Comparison of ENCODE assay signal across 8 cellular contexts in the genomic region with DNA sequence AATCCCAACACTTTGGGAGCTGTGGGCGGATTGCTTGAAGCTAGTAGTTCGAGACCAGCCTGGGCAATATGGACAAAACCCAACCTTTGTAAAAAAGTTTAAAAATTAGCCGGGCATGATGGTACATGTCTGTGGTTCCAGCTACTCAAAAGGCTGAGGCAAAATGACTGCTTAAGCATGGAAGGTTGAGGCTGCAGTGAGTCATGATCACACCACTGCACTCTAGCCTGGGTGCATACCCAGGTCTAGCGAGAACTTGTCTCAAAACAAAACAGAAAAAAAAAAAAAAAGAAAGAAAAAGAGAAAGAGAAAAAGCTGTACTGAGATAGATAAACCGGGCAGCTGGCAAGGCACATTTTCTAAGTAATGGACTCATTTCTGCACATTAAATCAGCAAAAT. TPM values are rescaled to one million over a fixed set of nuclear protein-coding genes. Genes with fewer than 3 reads are reported as not detected.
DNase-seq lines count a peak whose midpoint lies in the region; ATAC-seq, FAIRE-seq and TF ChIP-seq lines count a peak whose summit lies in the region.

No MANE protein-coding gene starts in this region.

- no peak for TF ChIP-seq POLR2A in A549 (IDR thresholded peaks at IDR 0.05; ENCODE audit: low read length)

- H3K4me1 ChIP-seq in A549, result peaks cover 42% of the 10 kb centered on the region

- no peak overlapping the region for H3K4me3 ChIP-seq in A549

- FAIRE-seq in A549 (lab: Jason Lieb, UNC) (no peak), urothelium cell line (lab: Jason Lieb, UNC) (no peak)

- TF ChIP-seq EP300 in A549 (IDR thresholded peaks at IDR 0.05), result no peak

- 74% methylated on average over 5 of the region's 5 CpGs for WGBS in A549 (ENCODE audit: missing lambda C conversion rate)

- POLR2A ChIA-PET in A549 (lab: Yijun Ruan, JAX), result interaction anchor here (1.5 kb wide), 1 partner anchor 11 kb away, joined by 3 read pairs; the partner anchor contains the start of gene ARPP19

- H3K9me3 ChIP-seq in A549, result no peaks in the 10 kb centered on the region

- no peak for TF ChIP-seq CTCF in A549 (IDR thresholded peaks at IDR 0.05)

- ATAC-seq in A549 (peak; percentile 55 to 74; a peak in 3 of 6 replicates), GM19463 (IDR thresholded peaks at IDR 0.05; ENCODE audit: unreplicated experiment) (peak; percentile 91), HG03460 (IDR thresholded peaks at IDR 0.05; ENCODE audit: unreplicated experiment) (peak; percentile 85)

- TF ChIP-seq RAD21 in A549 (conservative IDR thresholded peaks at IDR 0.05 in 1 of 2, IDR thresholded peaks at IDR 0.05 in 1 of 2), result no peak

- CTCF ChIA-PET in A549 (lab: Yijun Ruan, JAX), result interaction anchor here (0.9 kb wide), 1 partner anchor 19 kb away, joined by 3 read pairs; no protein-coding TSS in a partner anchor

- H3K4me2 ChIP-seq in A549, result peak overlapping the region; percentile 25

- peak in 1 of 2 experiments; percentile 46 for DNase-seq in A549 (ENCODE audit: low read depth in 1 of 2, low spot score in 1 of 2)
- peak; percentile 10 for DNase-seq in activated CD8-positive, alpha-beta memory T cell treated with anti-CD3 and anti-CD28 coated beads, Interleukin-2, amount 50 U/mL, for 24 hours (ENCODE audit: extremely low read depth)
- peak; percentile 91 for DNase-seq in iris pigment epithelial cell (ENCODE audit: low read depth)
- peak; percentile 9 for DNase-seq in urothelium cell line (ENCODE audit: low spot score)
- no peak for DNase-seq in NCI-H69 (lab: John Stamatoyannopoulos, UW)
- no peak for DNase-seq in DMS153 (lab: John Stamatoyannopoulos, UW)

- peak overlapping the region; percentile 47 to 70; a peak in 5 of 6 replicates for H3K27ac ChIP-seq in A549

TF ChIP-seq in A549, 52 proteins besides CTCF, POLR2A, EP300 and RAD21:
- TF ChIP-seq BHLHE40 (IDR thresholded peaks at IDR 0.05; ENCODE audit: low read depth, low read length) (no peak), FOSL2 (IDR thresholded peaks at IDR 0.05) (0 out of 2 replicates have a peak, but pooled peaks have one; percentile 9), FOSL2 (CRISPR knock-in tag; IDR thresholded peaks at IDR 0.05) (no peak)

RNA-seq across cellular contexts. Expression of gene ARPP19, which starts 10.6 kb away (rescaled TPM):
- 142 and 192 TPM in 2 replicates for polyA plus RNA-seq in A549 (2011; rRNA removed)
- polyA plus RNA-seq in A549 (2012; cell fraction: cytosol; rRNA removed), result 31.4 and 41.0 TPM in 2 replicates
- 10.5 and 23.9 TPM in 2 replicates for polyA plus RNA-seq in A549 (2012; cell fraction: nucleus; rRNA removed)
- polyA plus RNA-seq in A549 (2017; fragmentation: RNase III; extraction: RNeasy Plus Mini Kit Qiagen cat#74134 plus additional on column Dnase treatment), result 97.0 to 102 TPM (median 102 TPM) in 3 replicates
- 94.8 and 118 TPM in 2 replicates for polyA minus RNA-seq in A549 (2011; rRNA and poly(A)+ RNA removed)

RNA-seq across cellular contexts. Expression of gene MYO5A, which starts 29.5 kb away (rescaled TPM):
- polyA plus RNA-seq in A549 (2011; rRNA removed) (46.7 and 49.8 TPM in 2 replicates), A549 (2017; fragmentation: RNase III; extraction: RNeasy Plus Mini Kit Qiagen cat#74134 plus additional on column Dnase treatment) (14.9 to 16.9 TPM (median 15.1 TPM) in 3 replicates)
- 15.3 and 15.8 TPM in 2 replicates for polyA plus RNA-seq in A549 (2012; cell fraction: cytosol; rRNA removed)
- 12.4 and 13.1 TPM in 2 replicates for polyA plus RNA-seq in A549 (2012; cell fraction: nucleus; rRNA removed)
- 78.6 and 95.1 TPM in 2 replicates for polyA minus RNA-seq in A549 (2011; rRNA and poly(A)+ RNA removed)

Comparison
In these comparisons a context has a peak if more than half of its experiments do, and no peak if none do; other contexts are left out.
1. DNase-seq: peak in activated CD8-positive, alpha-beta memory T cell treated with anti-CD3 and anti-CD28 coated beads, Interleukin-2, amount 50 U/mL, for 24 hours (single experiment), iris pigment epithelial cell (single experiment) and urothelium cell line (single experiment); none in NCI-H69 (single experiment) and DMS153 (single experiment).
2. Peak in every context shown above with its lines, with median percentiles within 50 percentile points of each other: ATAC-seq.